In genomic region chr12:33942172-33942571, GRCh38 we compare ENCODE assay signal across 1 cellular context.
TF ChIP-seq lines count a peak whose summit lies in the region.

No MANE protein-coding gene starts in this region.

TF ChIP-seq in H1, 55 proteins besides CTCF, POLR2A, EP300 and RAD21:
- no peak for TF ChIP-seq CHD7 (IDR thresholded peaks at IDR 0.05; ENCODE audit: insufficient replicate concordance, low read length)
- no peak for TF ChIP-seq SP2 (IDR thresholded peaks at IDR 0.05; ENCODE audit: low read length)
- TF ChIP-seq ZNF274 (IDR thresholded peaks at IDR 0.05; ENCODE audit: borderline replicate concordance, extremely low read depth, low read length) = no peak
- no peak for TF ChIP-seq POU5F1 (IDR thresholded peaks at IDR 0.05; ENCODE audit: low read depth, low read length)
- no peak for TF ChIP-seq CHD1 (IDR thresholded peaks at IDR 0.05; ENCODE audit: low read depth, low read length)
- TF ChIP-seq KDM1A (IDR thresholded peaks at IDR 0.05; ENCODE audit: borderline replicate concordance, low read length) = no peak
